9 cellular contexts compared by ENCODE assay signal in genomic region chr3:158731525-158731924, GRCh38. TPM values are rescaled to one million over a fixed set of nuclear protein-coding genes. Genes with fewer than 3 reads are reported as not detected.
DNase-seq lines count a peak whose midpoint lies in the region; ATAC-seq, FAIRE-seq and TF ChIP-seq lines count a peak whose summit lies in the region.
"Had no signal": no experiment of that assay in that cellular context is flagged by ENCODE, and none has a peak within 500 bp of the region (broad histone marks: within the 10 kb centered on the region; RNA-seq: fewer than 3 reads in every experiment).

No MANE protein-coding gene starts in this region.

- peaks cover 4% of the 10 kb centered on the region for H3K9me3 ChIP-seq in astrocyte (ENCODE audit: insufficient read depth, low read depth, low read length)
- H3K9me3 ChIP-seq in right lobe of liver: no peaks in the 10 kb centered on the region
- peaks cover 4% of the 10 kb centered on the region for H3K9me3 ChIP-seq in suprapubic skin

- H3K27ac ChIP-seq in astrocyte (ENCODE audit: low read depth, low read length): no peak overlapping the region
- peak overlapping the region in 1 of 3 donors; percentile 10 for H3K27ac ChIP-seq in right lobe of liver
- H3K27ac ChIP-seq in suprapubic skin: peak overlapping the region; percentile 63
- H3K27ac ChIP-seq: C4-2B had no signal

- no peaks in the 10 kb centered on the region for H4K20me1 ChIP-seq in astrocyte (ENCODE audit: insufficient read depth, low read length)

- peaks cover 10% of the 10 kb centered on the region for H3K4me1 Mint-ChIP-seq in T-helper 1 cell treated with Interleukin-12 subunit alpha and Interleukin-12 subunit beta and Interleukin-4 antibody, amounts not matched to agents 30 μg/mL and 1 μg/mL, for 36 hours (ENCODE audit: low read depth)
- peaks cover 10% of the 10 kb centered on the region for H3K4me1 Mint-ChIP-seq in astrocyte (ENCODE audit: low read depth, unreplicated experiment)

- no peak for ATAC-seq in right lobe of liver
- no peak for ATAC-seq in GM18858 (IDR thresholded peaks at IDR 0.05; ENCODE audit: unreplicated experiment)

- H3K4me3 ChIP-seq in astrocyte (ENCODE audit: insufficient read depth, low read depth, low read length) (peak overlapping the region; percentile 69), right lobe of liver (peak overlapping the region; percentile 65 to 75 (median 70)), suprapubic skin (peak overlapping the region; percentile 78)

- WGBS in right lobe of liver (ENCODE audit: insufficient coverage, low coverage, low lambda C conversion rate, missing lambda C conversion rate): 57% methylated on average over 2 of the region's 13 CpGs
- 48% methylated on average over 12 of the region's 13 CpGs for WGBS in suprapubic skin

- H3K4me1 ChIP-seq in astrocyte (ENCODE audit: insufficient read depth, low read length) (peaks cover 17% of the 10 kb centered on the region), right lobe of liver (peaks cover 0 to 6% (median 2%) of the 10 kb centered on the region in 4 donors), suprapubic skin (peaks cover 25% of the 10 kb centered on the region)

- peaks cover 3% of the 10 kb centered on the region for H3K36me3 ChIP-seq in astrocyte (ENCODE audit: insufficient read depth, low read length)
- H3K36me3 ChIP-seq in right lobe of liver: no peaks in the 10 kb centered on the region
- H3K36me3 ChIP-seq in suprapubic skin: no peaks in the 10 kb centered on the region

- no peaks in the 10 kb centered on the region for H3K79me2 ChIP-seq in astrocyte (ENCODE audit: insufficient read depth, low read length)

- peak overlapping the region; percentile 14 for H3K4me3 Mint-ChIP-seq in T-helper 1 cell treated with Interleukin-12 subunit alpha and Interleukin-12 subunit beta and Interleukin-4 antibody, amounts not matched to agents 30 μg/mL and 1 μg/mL, for 36 hours
- H3K4me3 Mint-ChIP-seq in astrocyte (ENCODE audit: unreplicated experiment): peak overlapping the region; percentile 76

- no peaks in the 10 kb centered on the region for H3K9me3 Mint-ChIP-seq in T-helper 1 cell treated with Interleukin-12 subunit alpha and Interleukin-12 subunit beta and Interleukin-4 antibody, amounts not matched to agents 30 μg/mL and 1 μg/mL, for 36 hours
- peaks cover 8% of the 10 kb centered on the region for H3K9me3 Mint-ChIP-seq in astrocyte (ENCODE audit: unreplicated experiment)

- peaks cover 2% of the 10 kb centered on the region for H3K36me3 Mint-ChIP-seq in T-helper 1 cell treated with Interleukin-12 subunit alpha and Interleukin-12 subunit beta and Interleukin-4 antibody, amounts not matched to agents 30 μg/mL and 1 μg/mL, for 36 hours (ENCODE audit: low read depth)
- peaks cover 3% of the 10 kb centered on the region for H3K36me3 Mint-ChIP-seq in astrocyte (ENCODE audit: low read depth, unreplicated experiment)

- H3K27me3 ChIP-seq in astrocyte (ENCODE audit: insufficient read depth, low read length) (no peaks in the 10 kb centered on the region), right lobe of liver (no peaks in the 10 kb centered on the region), suprapubic skin (no peaks in the 10 kb centered on the region)

- peak overlapping the region; percentile 90 for H3K4me2 ChIP-seq in astrocyte (ENCODE audit: low read length)

- DNase-seq in T-helper 1 cell (no peak), astrocyte (ENCODE audit: low read depth) (no peak), right lobe of liver (no peak), suprapubic skin (ENCODE audit: low spot score in 2 of 2) (no peak), COR-L47 (lab: John Stamatoyannopoulos, UW) (no peak), NCI-H187 treated with DMSO at 0.1 percent for 48 hours (lab: John Stamatoyannopoulos, UW) (no peak)

- TF ChIP-seq POLR2A in right lobe of liver (IDR thresholded peaks at IDR 0.05) (no peak), suprapubic skin (IDR thresholded peaks at IDR 0.05) (no peak)

- intact Hi-C loops in right lobe of liver (cut with DNase I): loop anchor here in 1 of 2 donors (10.0 kb wide), 1 partner anchor 53 kb away; no protein-coding TSS in a partner anchor

- no peak overlapping the region for H3K27ac Mint-ChIP-seq in T-helper 1 cell treated with Interleukin-12 subunit alpha and Interleukin-12 subunit beta and Interleukin-4 antibody, amounts not matched to agents 30 μg/mL and 1 μg/mL, for 36 hours
- H3K27ac Mint-ChIP-seq in astrocyte (ENCODE audit: unreplicated experiment): no peak overlapping the region

- H3K27me3 Mint-ChIP-seq in T-helper 1 cell treated with Interleukin-12 subunit alpha and Interleukin-12 subunit beta and Interleukin-4 antibody, amounts not matched to agents 30 μg/mL and 1 μg/mL, for 36 hours (ENCODE audit: low read depth): no peaks in the 10 kb centered on the region
- peaks cover 5% of the 10 kb centered on the region for H3K27me3 Mint-ChIP-seq in astrocyte (ENCODE audit: low read depth, unreplicated experiment)

- peak overlapping the region; percentile 87 for H2AFZ ChIP-seq in astrocyte (ENCODE audit: low read depth, low read length)

- TF ChIP-seq EP300 in suprapubic skin (IDR thresholded peaks at IDR 0.05): no peak

- TF ChIP-seq CTCF in astrocyte (IDR thresholded peaks at IDR 0.05; ENCODE audit: insufficient read depth, low read depth, low read length) (no peak), right lobe of liver (IDR thresholded peaks at IDR 0.05) (no peak), suprapubic skin (IDR thresholded peaks at IDR 0.05) (no peak)

- FAIRE-seq in astrocyte (lab: Jason Lieb, UNC): no peak

- H3K9ac ChIP-seq in astrocyte (ENCODE audit: low read length): peak overlapping the region; percentile 76

RNA-seq across cellular contexts. Expression of gene RARRES1, which starts 0.7 kb away (rescaled TPM):
- total RNA-seq in astrocyte (1.2 and 3.2 TPM in 2 replicates), right lobe of liver (1 to 10 TPM; 1.8 to 9.2 (median 7.0) TPM), suprapubic skin (10 to 100 TPM in 3 of 4 donors, 1 to 10 TPM in 1; 5.6 to 23.4 (median 19.5) TPM)

RNA-seq across cellular contexts. Expression of gene LXN, which starts 59.1 kb away (rescaled TPM):
- total RNA-seq in astrocyte (18.1 and 24.0 TPM in 2 replicates), right lobe of liver (1 to 10 TPM in 5 of 6 experiments, under 1 TPM in 1; 0.84 to 3.4 (median 2.0) TPM), suprapubic skin (10 to 100 TPM in 1 of 4 donors, 1 to 10 TPM in 3; 7.4 to 11.8 (median 8.0) TPM)
